ENCODE assay signal across 17 cellular contexts in the genomic region with DNA sequence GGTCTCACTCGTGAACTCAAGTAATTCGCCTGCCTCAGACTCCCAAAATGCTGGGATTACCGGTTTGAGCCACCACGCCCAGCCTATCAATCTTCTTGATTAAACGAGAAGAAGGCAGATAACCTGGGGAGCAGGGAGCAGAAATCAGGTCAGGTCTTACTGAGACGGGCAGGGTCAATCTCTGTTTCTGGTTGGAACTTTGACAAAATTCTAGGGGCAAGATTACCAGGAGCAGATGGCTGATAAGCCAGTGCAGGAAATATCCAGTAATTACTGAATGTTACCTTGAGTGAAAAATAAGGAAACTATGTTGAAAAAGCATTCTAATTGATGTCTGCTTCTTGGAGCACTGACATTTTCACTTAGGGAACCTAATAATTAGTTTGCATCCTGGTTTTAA.
"Had no signal": no experiment of that assay in that cellular context is flagged by ENCODE, and none has a peak within 500 bp of the region (broad histone marks: within the 10 kb centered on the region; RNA-seq: fewer than 3 reads in every experiment).

No MANE protein-coding gene starts in this region.

- H3K4me1 Mint-ChIP-seq: naive thymus-derived CD8-positive, alpha-beta T cell had no signal

- H3K4me1 ChIP-seq: heart left ventricle, tibial nerve had no signal

- H3K27ac ChIP-seq: coronary artery, heart left ventricle, neutrophil, suprapubic skin, tibial nerve had no signal

- H3K36me3 ChIP-seq: heart left ventricle, neutrophil, suprapubic skin, tibial nerve had no signal

- FAIRE-seq: frontal cortex had no signal

- H3K36me3 Mint-ChIP-seq: naive thymus-derived CD8-positive, alpha-beta T cell had no signal

- H3K9me3 Mint-ChIP-seq: naive thymus-derived CD8-positive, alpha-beta T cell had no signal

- DNase-seq: cerebellar nuclear complex; effector CD4-positive, alpha-beta T cell; heart left ventricle; hippocampal formation; kidney glomerular epithelial cell; mesendoderm; naive thymus-derived CD8-positive, alpha-beta T cell; right cardiac atrium; stimulated activated CD4-positive, alpha-beta T cell treated with anti-CD3 and anti-CD28 coated beads, Interleukin-2, amount 100 ng/mL, for 48 hours; stimulated activated naive CD8-positive, alpha-beta T cell treated with anti-CD3 and anti-CD28 coated beads, Interleukin-15, Interleukin-2, amounts not matched to agents 100 U/mL and 50 U/mL, for 24 hours had no signal

- ATAC-seq: esophagus mucosa; heart left ventricle; naive thymus-derived CD8-positive, alpha-beta T cell; right cardiac atrium; stimulated activated naive CD8-positive, alpha-beta T cell treated with anti-CD3 and anti-CD28 coated beads, Interleukin-15, Interleukin-2, amounts not matched to agents 100 U/mL and 50 U/mL, for 24 hours had no signal

- H3K27me3 ChIP-seq: heart left ventricle, neutrophil, tibial nerve had no signal

- H3K4me3 Mint-ChIP-seq: naive thymus-derived CD8-positive, alpha-beta T cell had no signal

- H3K4me3 ChIP-seq: coronary artery, heart left ventricle, smooth muscle cell, suprapubic skin, tibial nerve had no signal

- H3K9me3 ChIP-seq: heart left ventricle, neutrophil, suprapubic skin, tibial nerve had no signal
